Comparison of ENCODE assay signal across 1 cellular context in the genomic region with DNA sequence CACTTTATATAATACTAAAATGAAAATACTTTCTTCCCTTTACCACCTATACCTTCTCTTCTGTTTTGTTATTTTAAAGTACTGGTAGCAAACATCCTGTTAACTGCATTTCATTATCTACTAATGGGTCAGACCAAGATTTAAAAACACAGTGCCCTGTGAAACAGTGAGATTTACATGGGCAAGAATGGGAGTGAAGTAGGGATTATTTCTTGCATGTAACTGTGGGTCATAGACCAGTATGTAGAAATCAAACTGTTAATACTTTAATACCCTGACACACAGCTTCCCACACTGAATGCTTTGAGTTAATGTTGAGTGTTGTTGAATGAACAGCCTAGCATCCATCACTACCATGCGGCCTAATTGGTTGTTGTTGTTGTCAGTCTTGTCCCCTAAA.
TF ChIP-seq lines count a peak whose summit lies in the region.

No MANE protein-coding gene starts in this region.

TF ChIP-seq in WTC11, 78 proteins besides CTCF, POLR2A, EP300 and RAD21 (continued from another document):
- TF ChIP-seq, protein P1, sequence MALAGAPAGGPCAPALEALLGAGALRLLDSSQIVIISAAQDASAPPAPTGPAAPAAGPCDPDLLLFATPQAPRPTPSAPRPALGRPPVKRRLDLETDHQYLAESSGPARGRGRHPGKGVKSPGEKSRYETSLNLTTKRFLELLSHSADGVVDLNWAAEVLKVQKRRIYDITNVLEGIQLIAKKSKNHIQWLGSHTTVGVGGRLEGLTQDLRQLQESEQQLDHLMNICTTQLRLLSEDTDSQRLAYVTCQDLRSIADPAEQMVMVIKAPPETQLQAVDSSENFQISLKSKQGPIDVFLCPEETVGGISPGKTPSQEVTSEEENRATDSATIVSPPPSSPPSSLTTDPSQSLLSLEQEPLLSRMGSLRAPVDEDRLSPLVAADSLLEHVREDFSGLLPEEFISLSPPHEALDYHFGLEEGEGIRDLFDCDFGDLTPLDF (CRISPR knock-in tag; IDR thresholded peaks at IDR 0.05) = no peak
- TF ChIP-seq SMAD4 (CRISPR knock-in tag; IDR thresholded peaks at IDR 0.05) = no peak
- TF ChIP-seq RELA (CRISPR knock-in tag; IDR thresholded peaks at IDR 0.05; ENCODE audit: borderline replicate concordance) = no peak
- TF ChIP-seq ZNF416 (CRISPR knock-in tag; IDR thresholded peaks at IDR 0.05) = no peak
- no peak for TF ChIP-seq GABPB1 (CRISPR knock-in tag; IDR thresholded peaks at IDR 0.05)
- TF ChIP-seq, protein P2, sequence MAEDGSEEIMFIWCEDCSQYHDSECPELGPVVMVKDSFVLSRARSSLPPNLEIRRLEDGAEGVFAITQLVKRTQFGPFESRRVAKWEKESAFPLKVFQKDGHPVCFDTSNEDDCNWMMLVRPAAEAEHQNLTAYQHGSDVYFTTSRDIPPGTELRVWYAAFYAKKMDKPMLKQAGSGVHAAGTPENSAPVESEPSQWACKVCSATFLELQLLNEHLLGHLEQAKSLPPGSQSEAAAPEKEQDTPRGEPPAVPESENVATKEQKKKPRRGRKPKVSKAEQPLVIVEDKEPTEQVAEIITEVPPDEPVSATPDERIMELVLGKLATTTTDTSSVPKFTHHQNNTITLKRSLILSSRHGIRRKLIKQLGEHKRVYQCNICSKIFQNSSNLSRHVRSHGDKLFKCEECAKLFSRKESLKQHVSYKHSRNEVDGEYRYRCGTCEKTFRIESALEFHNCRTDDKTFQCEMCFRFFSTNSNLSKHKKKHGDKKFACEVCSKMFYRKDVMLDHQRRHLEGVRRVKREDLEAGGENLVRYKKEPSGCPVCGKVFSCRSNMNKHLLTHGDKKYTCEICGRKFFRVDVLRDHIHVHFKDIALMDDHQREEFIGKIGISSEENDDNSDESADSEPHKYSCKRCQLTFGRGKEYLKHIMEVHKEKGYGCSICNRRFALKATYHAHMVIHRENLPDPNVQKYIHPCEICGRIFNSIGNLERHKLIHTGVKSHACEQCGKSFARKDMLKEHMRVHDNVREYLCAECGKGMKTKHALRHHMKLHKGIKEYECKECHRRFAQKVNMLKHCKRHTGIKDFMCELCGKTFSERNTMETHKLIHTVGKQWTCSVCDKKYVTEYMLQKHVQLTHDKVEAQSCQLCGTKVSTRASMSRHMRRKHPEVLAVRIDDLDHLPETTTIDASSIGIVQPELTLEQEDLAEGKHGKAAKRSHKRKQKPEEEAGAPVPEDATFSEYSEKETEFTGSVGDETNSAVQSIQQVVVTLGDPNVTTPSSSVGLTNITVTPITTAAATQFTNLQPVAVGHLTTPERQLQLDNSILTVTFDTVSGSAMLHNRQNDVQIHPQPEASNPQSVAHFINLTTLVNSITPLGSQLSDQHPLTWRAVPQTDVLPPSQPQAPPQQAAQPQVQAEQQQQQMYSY (CRISPR knock-in tag; IDR thresholded peaks at IDR 0.05) = no peak
- no peak for TF ChIP-seq KAT7 (CRISPR knock-in tag; IDR thresholded peaks at IDR 0.05; ENCODE audit: borderline replicate concordance)
